ENCODE assay signal across 7 cellular contexts in genomic region chr16:90077240-90077756, GRCh38. TPM values are rescaled to one million over a fixed set of nuclear protein-coding genes. Genes with fewer than 3 reads are reported as not detected.
A peak's percentile ranks its signal among the peaks of the same experiment; 100 is the strongest.
DNase-seq lines count a peak whose midpoint lies in the region; ATAC-seq, FAIRE-seq and TF ChIP-seq lines count a peak whose summit lies in the region.

TSS of gene PRDM7 (minus strand) at chr16:90077331. CDS start at chr16:90075910, 1,421 bp downstream.

- peak; percentile 72 for ATAC-seq in GM18519 (IDR thresholded peaks at IDR 0.05; ENCODE audit: low FRiP score, unreplicated experiment)
- peak; percentile 89 for ATAC-seq in HG03064 (IDR thresholded peaks at IDR 0.05; ENCODE audit: low read depth, unreplicated experiment)
- ATAC-seq in WTC11: peak; percentile 94

- H3K27me3 ChIP-seq in small intestine (ENCODE audit: control insufficient read depth in 2 of 2, insufficient read depth in 2 of 2, low read length in 2 of 2): no peaks in the 10 kb centered on the region

- CTCF ChIA-PET in WTC11 (lab: Charles Lee): no interaction called here

- peak; percentile 96 for DNase-seq in NCI-H2171 (lab: John Stamatoyannopoulos, UW)
- peak; percentile 99 for DNase-seq in WTC11 (ENCODE audit: low spot score)
- peak; percentile 96 to 98 for DNase-seq in cardiac fibroblast (ENCODE audit: low read depth in 2 of 2)
- DNase-seq in immature natural killer cell: peak; percentile 90 to 94 (median 90)
- peak; percentile 97 for DNase-seq in small intestine

- no peak for FAIRE-seq in small intestine (lab: Jason Lieb, UNC)

- peak within 1 kb of the TSS; percentile 32 for H3K4me3 ChIP-seq in cardiac fibroblast (replicated peaks in 1 of 2; ENCODE audit: low read depth in 2 of 2, low read length in 2 of 2)
- peak within 1 kb of the TSS in 1 of 2 donors; percentile 19 for H3K4me3 ChIP-seq in small intestine (ENCODE audit: low read depth in 1 of 2, low read length in 2 of 2)

- H3K27ac Mint-ChIP-seq in WTC11 (peak within 1 kb of the TSS; percentile 52), immature natural killer cell (peak within 1 kb of the TSS; percentile 51 to 87 (median 76))

- H3K4me3 Mint-ChIP-seq in WTC11 (peak within 1 kb of the TSS; percentile 75), immature natural killer cell (peak within 1 kb of the TSS; percentile 85 to 93 (median 91))

- H3K4me1 ChIP-seq in small intestine (ENCODE audit: control insufficient read depth in 2 of 2, insufficient read depth in 1 of 2, low read depth in 1 of 2, low read length in 1 of 2): no peaks in the 10 kb centered on the region

- POLR2A ChIA-PET in WTC11 (lab: Charles Lee): no interaction called here

- H3K9me3 Mint-ChIP-seq in WTC11 (peaks cover 4% of the 10 kb centered on the region; the same call in 1 of the 2 replicates), immature natural killer cell (peaks cover 0 to 2% (median 0%) of the 10 kb centered on the region in 6 donors)

- H3K27me3 Mint-ChIP-seq in WTC11 (ENCODE audit: low read depth): peaks cover 87% of the 10 kb centered on the region
- H3K27me3 Mint-ChIP-seq in immature natural killer cell (ENCODE audit: low read depth in 3 of 3): peaks cover 10 to 11% (median 11%) of the 10 kb centered on the region in 3 donors

- H3K4me1 Mint-ChIP-seq in WTC11: peaks cover 17% of the 10 kb centered on the region
- peaks cover 26 to 31% of the 10 kb centered on the region in 2 donors for H3K4me1 Mint-ChIP-seq in immature natural killer cell

- TF ChIP-seq CTCF in WTC11 (IDR thresholded peaks at IDR 0.05) (no peak), cardiac fibroblast (IDR thresholded peaks at IDR 0.05; ENCODE audit: low read depth, low read length) (no peak)

- 0 to 14% (median 3%) methylated on average over 32 of the region's 32 CpGs for WGBS in small intestine, 3 donors

- H3K9me3 ChIP-seq in small intestine (ENCODE audit: control insufficient read depth, low read depth): no peaks in the 10 kb centered on the region

- no peaks in the 10 kb centered on the region for H3K36me3 ChIP-seq in small intestine (ENCODE audit: control insufficient read depth in 2 of 2, insufficient read depth in 2 of 2, low read length in 2 of 2)

- H3K36me3 Mint-ChIP-seq in WTC11 (no peaks in the 10 kb centered on the region), immature natural killer cell (no peaks in the 10 kb centered on the region)

- peak within 1 kb of the TSS in 1 of 2 donors; percentile 36 for H3K27ac ChIP-seq in small intestine (ENCODE audit: low read depth in 1 of 2, low read length in 1 of 2)

TF ChIP-seq in WTC11, 78 proteins besides CTCF, POLR2A, EP300 and RAD21:
- TF ChIP-seq ATF2 (CRISPR knock-in tag; IDR thresholded peaks at IDR 0.05; ENCODE audit: borderline replicate concordance, low read depth) (no peak), SP1 (CRISPR knock-in tag; conservative IDR thresholded peaks at IDR 0.05) (peak; percentile 96), FOXK1 (CRISPR knock-in tag; IDR thresholded peaks at IDR 0.05) (0 out of 2 replicates have a peak, but pooled peaks have one; percentile 22), ZNF317 (CRISPR knock-in tag; IDR thresholded peaks at IDR 0.05; ENCODE audit: borderline replicate concordance, low read depth) (no peak), MAX (CRISPR knock-in tag; IDR thresholded peaks at IDR 0.05) (peak; percentile 40; the same call in 1 of the 2 replicates), E2F5 (CRISPR knock-in tag; IDR thresholded peaks at IDR 0.05) (peak; percentile 66; the same call in 1 of the 2 replicates), NFYB (CRISPR knock-in tag; conservative IDR thresholded peaks at IDR 0.05; ENCODE audit: low read depth) (peak; percentile 91)

RNA-seq across cellular contexts. Expression of gene PRDM7, which starts in this region (rescaled TPM):
- total RNA-seq in WTC11 (2021): 0.07 TPM in 1 of 3 replicates, not detected in the others
- polyA plus RNA-seq in immature natural killer cell (not detected), small intestine (not detected)

Comparison
In these comparisons a context has a peak if more than half of its experiments do, and no peak if none do; other contexts are left out.
1. Peak in DNase-seq and ATAC-seq in WTC11; RNA of the gene not detected or under 1 TPM.
2. Peak in DNase-seq in immature natural killer cell; RNA of the gene not detected or under 1 TPM.
3. Peak in DNase-seq in small intestine; RNA of the gene not detected or under 1 TPM.